ENCODE assay signal across 32 cellular contexts in the genomic region with DNA sequence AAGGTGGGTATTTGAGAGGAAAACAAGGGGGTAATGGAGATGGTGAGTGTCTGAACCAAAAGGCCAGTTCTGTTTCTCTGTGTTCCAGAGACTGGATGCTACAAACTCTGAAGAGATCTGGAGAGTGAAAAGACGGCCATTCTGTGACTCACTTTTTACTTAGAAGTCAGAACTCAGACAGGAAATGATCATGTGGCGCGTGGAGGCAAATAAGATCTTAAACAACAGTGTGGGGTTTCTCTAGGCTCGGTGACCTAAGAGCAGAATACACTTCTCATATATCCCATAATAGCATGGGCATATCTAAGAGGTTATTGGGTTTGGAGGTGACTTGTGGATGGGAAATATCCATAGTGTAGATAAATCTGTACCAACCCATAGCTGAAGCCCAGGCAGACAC.
"Had no signal": no experiment of that assay in that cellular context is flagged by ENCODE, and none has a peak within 500 bp of the region (broad histone marks: within the 10 kb centered on the region; RNA-seq: fewer than 3 reads in every experiment).

No MANE protein-coding gene starts in this region.

- H3K27me3 ChIP-seq: adrenal gland, body of pancreas, cardiac muscle cell had no signal

- H3K9me3 ChIP-seq: adrenal gland, body of pancreas had no signal

- H3K36me3 ChIP-seq: adrenal gland, cardiac muscle cell had no signal

- DNase-seq: activated B cell treated with CpG ODN at 0.5 μM for 24 hours; activated CD4-positive, alpha-beta memory T cell treated with anti-CD3 and anti-CD28 coated beads for 36 hours; activated CD4-positive, alpha-beta T cell treated with anti-CD3 and anti-CD28 coated beads for 4 hours; activated CD4-positive, alpha-beta T cell treated with anti-CD3 and anti-CD28 coated beads, Interleukin-2, amount 10 ng/mL, durations not matched to agents 24 days and 14 days; activated CD4-positive, alpha-beta T cell treated with anti-CD3 and anti-CD28 coated beads, Interleukin-2, amount 50 U/mL, for 1 hour; activated CD4-positive, alpha-beta T cell treated with anti-CD3 and anti-CD28 coated beads, Interleukin-2, amount 50 U/mL, for 4 hours; activated CD4-positive, CD25-positive, alpha-beta regulatory T cell treated with anti-CD3 and anti-CD28 coated beads, Interleukin-2, amount 50 U/mL, for 72 hours; activated CD8-positive, alpha-beta memory T cell treated with anti-CD3 and anti-CD28 coated beads, Interleukin-2, amount 50 U/mL, for 4 hours; activated CD8-positive, alpha-beta T cell treated with anti-CD3 and anti-CD28 coated beads for 36 hours; activated effector memory CD4-positive, alpha-beta T cell treated with anti-CD3 and anti-CD28 coated beads, Interleukin-2, amount 50 U/mL, for 16 hours; activated gamma-delta T cell treated with Interleukin-2 at 50 U/mL for 16 hours; activated naive CD4-positive, alpha-beta T cell; activated naive CD4-positive, alpha-beta T cell treated with anti-CD3 and anti-CD28 coated beads for 36 hours; activated naive CD4-positive, alpha-beta T cell treated with anti-CD3 and anti-CD28 coated beads, Interleukin-2, amount 50 U/mL, for 16 hours; activated naive CD8-positive, alpha-beta T cell treated with anti-CD3 and anti-CD28 coated beads for 36 hours; activated T-cell treated with anti-CD3 and anti-CD28 coated beads for 4 hours; activated T-cell treated with anti-CD3 and anti-CD28 coated beads, Interleukin-2, amount 50 U/mL, for 1 hour; activated T-cell treated with anti-CD3 and anti-CD28 coated beads, Interleukin-2, amount 50 U/mL, for 4 hours; activated T-cell treated with anti-CD3 and anti-CD28 coated beads, Interleukin-2, amount 50 U/mL, for 72 hours; adrenal gland; amniotic stem cell; aorta; body of pancreas; caudate nucleus; cerebellar nuclear complex; T-helper 1 cell; T-helper 2 cell; T-helper 9 cell had no signal

- H3K4me1 ChIP-seq: adrenal gland, body of pancreas had no signal

- H3K4me3 ChIP-seq: adrenal gland, body of pancreas, cardiac muscle cell had no signal

- ATAC-seq: activated CD8-positive, alpha-beta T cell treated with anti-CD3 and anti-CD28 coated beads for 36 hours; activated naive CD4-positive, alpha-beta T cell treated with anti-CD3 and anti-CD28 coated beads, Interleukin-2, amount 50 U/mL, for 72 hours; activated T-cell treated with anti-CD3 and anti-CD28 coated beads, Interleukin-2, amount 50 U/mL, for 4 hours; activated T-cell treated with anti-CD3 and anti-CD28 coated beads, Interleukin-2, amount 50 U/mL, for 72 hours; activated T-helper 17 cell treated with anti-CD3 and anti-CD28 coated beads, Interleukin-2, amount 50 U/mL, for 72 hours; body of pancreas had no signal

- H3K27ac ChIP-seq: adrenal gland, body of pancreas, cardiac muscle cell, VCaP had no signal
